In genomic region chr7:111622084-111622483, GRCh38 we compare ENCODE assay signal across 28 cellular contexts.
"Had no signal": no experiment of that assay in that cellular context is flagged by ENCODE, and none has a peak within 500 bp of the region (broad histone marks: within the 10 kb centered on the region; RNA-seq: fewer than 3 reads in every experiment).

No MANE protein-coding gene starts in this region.

- H3K27me3 ChIP-seq: neutrophil, pancreas, right lobe of liver, sigmoid colon, suprapubic skin, testis, tibial artery, transverse colon, upper lobe of right lung, vagina had no signal

- H3K36me3 Mint-ChIP-seq: naive B cell; naive thymus-derived CD8-positive, alpha-beta T cell; natural killer cell treated with Interleukin-12 subunit alpha and Interleukin-12 subunit beta and Interleukin-15 and Interleukin-18, amount 100 ng/mL, for 72 hours; stimulated activated memory B cell treated with anti-CD40 and anti-IgM and Interleukin-4, amounts not matched to agents 10 μg/mL and 1 μg/mL and 100 μg/mL, for 72 hours had no signal

- H3K27ac ChIP-seq: neutrophil, pancreas, psoas muscle, right lobe of liver, sigmoid colon, suprapubic skin, testis, tibial artery, transverse colon, upper lobe of right lung, vagina had no signal

- H3K9me3 ChIP-seq: neutrophil, pancreas, psoas muscle, right lobe of liver, sigmoid colon, suprapubic skin, testis, tibial artery, transverse colon, upper lobe of right lung, vagina had no signal

- H3K4me1 Mint-ChIP-seq: naive B cell; naive thymus-derived CD8-positive, alpha-beta T cell; nephron progenitor cell; neural crest cell; stimulated activated memory B cell treated with anti-CD40 and anti-IgM and Interleukin-4, amounts not matched to agents 10 μg/mL and 1 μg/mL and 100 μg/mL, for 72 hours; stimulated activated naive CD8-positive, alpha-beta T cell treated with anti-CD3 and anti-CD28 coated beads, Interleukin-15, amount 100 ng/mL, for 72 hours had no signal

- H3K4me3 Mint-ChIP-seq: naive B cell; naive thymus-derived CD8-positive, alpha-beta T cell; natural killer cell treated with Interleukin-12 subunit alpha and Interleukin-12 subunit beta and Interleukin-15 and Interleukin-18, amount 100 ng/mL, for 72 hours; nephron progenitor cell; neural crest cell; stimulated activated memory B cell treated with anti-CD40 and anti-IgM and Interleukin-4, amounts not matched to agents 10 μg/mL and 1 μg/mL and 100 μg/mL, for 72 hours; stimulated activated naive CD8-positive, alpha-beta T cell treated with anti-CD3 and anti-CD28 coated beads, Interleukin-15, amount 100 ng/mL, for 72 hours had no signal

- H3K9me3 Mint-ChIP-seq: natural killer cell treated with Interleukin-12 subunit alpha and Interleukin-12 subunit beta and Interleukin-15 and Interleukin-18, amount 100 ng/mL, for 72 hours; stimulated activated memory B cell treated with anti-CD40 and anti-IgM and Interleukin-4, amounts not matched to agents 10 μg/mL and 1 μg/mL and 100 μg/mL, for 72 hours; stimulated activated naive CD8-positive, alpha-beta T cell treated with anti-CD3 and anti-CD28 coated beads, Interleukin-15, amount 100 ng/mL, for 72 hours had no signal

- H3K36me3 ChIP-seq: neutrophil, pancreas, right lobe of liver, sigmoid colon, suprapubic skin, tibial artery, transverse colon, upper lobe of right lung, vagina had no signal

- H3K4me1 ChIP-seq: pancreas, psoas muscle, right lobe of liver, sigmoid colon, suprapubic skin, testis, tibial artery, transverse colon, upper lobe of right lung, vagina had no signal

- H3K27me3 Mint-ChIP-seq: stimulated activated memory B cell treated with anti-CD40 and anti-IgM and Interleukin-4, amounts not matched to agents 10 μg/mL and 1 μg/mL and 100 μg/mL, for 72 hours had no signal

- H3K27ac Mint-ChIP-seq: naive B cell; naive thymus-derived CD8-positive, alpha-beta T cell; natural killer cell treated with Interleukin-12 subunit alpha and Interleukin-12 subunit beta and Interleukin-15 and Interleukin-18, amount 100 ng/mL, for 72 hours; nephron progenitor cell; stimulated activated memory B cell treated with anti-CD40 and anti-IgM and Interleukin-4, amounts not matched to agents 10 μg/mL and 1 μg/mL and 100 μg/mL, for 72 hours; stimulated activated naive CD8-positive, alpha-beta T cell treated with anti-CD3 and anti-CD28 coated beads, Interleukin-15, amount 100 ng/mL, for 72 hours had no signal

- H3K4me3 ChIP-seq: pancreas, psoas muscle, right lobe of liver, sigmoid colon, suprapubic skin, testis, tibial artery, transverse colon, upper lobe of right lung, vagina had no signal

- ATAC-seq: naive thymus-derived CD8-positive, alpha-beta T cell; natural killer cell treated with Interleukin-12 subunit alpha and Interleukin-12 subunit beta and Interleukin-15 and Interleukin-18, amount 100 ng/mL, for 72 hours; pancreas; psoas muscle; right cardiac atrium; right lobe of liver; stimulated activated memory B cell treated with anti-CD40 and anti-IgM and Interleukin-4, amounts not matched to agents 10 μg/mL and 1 μg/mL and 100 μg/mL, for 72 hours; stimulated activated naive CD8-positive, alpha-beta T cell treated with anti-CD3 and anti-CD28 coated beads, Interleukin-15, amount 100 ng/mL, for 72 hours; stimulated activated naive CD8-positive, alpha-beta T cell treated with anti-CD3 and anti-CD28 coated beads, Interleukin-15, Interleukin-2, amounts not matched to agents 100 U/mL and 50 U/mL, for 24 hours; upper lobe of right lung had no signal

- DNase-seq: naive B cell; naive thymus-derived CD8-positive, alpha-beta T cell; nephron progenitor cell; nucleus accumbens; pancreas; psoas muscle; right cardiac atrium; right lobe of liver; sigmoid colon; small intestine; stimulated activated CD4-positive, alpha-beta T cell treated with anti-CD3 and anti-CD28 coated beads, Interleukin-15, amount 100 ng/mL, for 24 hours; stimulated activated CD4-positive, alpha-beta T cell treated with anti-CD3 and anti-CD28 coated beads, Interleukin-4, amount 100 ng/mL, for 1 hour; stimulated activated CD4-positive, alpha-beta T cell treated with anti-CD3 and anti-CD28 coated beads, Interleukin-4, amount 100 ng/mL, for 4 hours; stimulated activated CD8-positive, alpha-beta memory T cell treated with anti-CD3 and anti-CD28 coated beads, Interleukin-4, amount 100 ng/mL, for 48 hours; stimulated activated naive CD4-positive, alpha-beta T cell; stimulated activated naive CD8-positive, alpha-beta T cell treated with anti-CD3 and anti-CD28 coated beads, Interleukin-15, amount 100 ng/mL, for 72 hours; stimulated activated naive CD8-positive, alpha-beta T cell treated with anti-CD3 and anti-CD28 coated beads, Interleukin-15, Interleukin-2, amounts not matched to agents 100 U/mL and 50 U/mL, for 24 hours; substantia nigra; testis; tibial artery; transverse colon; upper lobe of right lung had no signal

- FAIRE-seq: pancreas, small intestine had no signal
